ENCODE assay signal across 2 cellular contexts in genomic region chr20:348972-349841, GRCh38.
TF ChIP-seq lines count a peak whose summit lies in the region.

No MANE protein-coding gene starts in this region.

TF ChIP-seq in A549, 52 proteins besides CTCF, POLR2A, EP300 and RAD21:
- TF ChIP-seq FOSB (CRISPR knock-in tag; IDR thresholded peaks at IDR 0.05) (no peak), CBX2 (IDR thresholded peaks at IDR 0.05; ENCODE audit: borderline replicate concordance, low read depth) (no peak), CBX8 (IDR thresholded peaks at IDR 0.05) (no peak), SREBF2 (IDR thresholded peaks at IDR 0.05) (no peak), ELK1 (IDR thresholded peaks at IDR 0.05; ENCODE audit: low read depth, low read length) (no peak), FOXS1 (CRISPR knock-in tag; IDR thresholded peaks at IDR 0.05) (no peak), RFX5 (IDR thresholded peaks at IDR 0.05) (no peak), HDAC2 (IDR thresholded peaks at IDR 0.05) (no peak), POLR2AphosphoS2 (conservative IDR thresholded peaks at IDR 0.05; ENCODE audit: low read length) (no peak), HMGXB4 (CRISPR knock-in tag; IDR thresholded peaks at IDR 0.05; ENCODE audit: borderline replicate concordance) (no peak), NR3C1 (IDR thresholded peaks at IDR 0.05) (no peak), KDM1A (IDR thresholded peaks at IDR 0.05; ENCODE audit: low read depth) (no peak), HOXA7 (CRISPR knock-in tag; IDR thresholded peaks at IDR 0.05) (no peak), ATOH8 (CRISPR knock-in tag; IDR thresholded peaks at IDR 0.05; ENCODE audit: low read depth) (no peak), JUNB (IDR thresholded peaks at IDR 0.05) (no peak), KDM5A (IDR thresholded peaks at IDR 0.05) (no peak)

TF ChIP-seq in GM12878, 131 proteins besides CTCF, POLR2A, EP300 and RAD21:
- TF ChIP-seq ATF7 (IDR thresholded peaks at IDR 0.05; ENCODE audit: low read depth): no peak
